In genomic region chr2:80573167-80573566, GRCh38 we compare ENCODE assay signal across 8 cellular contexts.
"Had no signal": no experiment of that assay in that cellular context is flagged by ENCODE, and none has a peak within 500 bp of the region (broad histone marks: within the 10 kb centered on the region; RNA-seq: fewer than 3 reads in every experiment).

No MANE protein-coding gene starts in this region.

- H3K4me3 ChIP-seq: GM12878 had no signal

- ATAC-seq: GM12878 had no signal

- FAIRE-seq: G401.6, GM12878, GM12891, GM12892, GM18507, GM19239 had no signal

- DNase-seq: GDM1, GF-D8 had no signal
